Comparison of ENCODE assay signal across 11 cellular contexts in genomic region chr17:45226620-45227019, GRCh38. TPM values are rescaled to one million over a fixed set of nuclear protein-coding genes. Genes with fewer than 3 reads are reported as not detected.
DNase-seq lines count a peak whose midpoint lies in the region; ATAC-seq and TF ChIP-seq lines count a peak whose summit lies in the region.
"Had no signal": no experiment of that assay in that cellular context is flagged by ENCODE, and none has a peak within 500 bp of the region (broad histone marks: within the 10 kb centered on the region; RNA-seq: fewer than 3 reads in every experiment).

No MANE protein-coding gene starts in this region.

- 38 to 70% methylated on average over 4 of the region's 4 CpGs for WGBS in sigmoid colon, 2 donors

- peak overlapping the region; percentile 86 for H3K4me2 ChIP-seq in DND-41 (ENCODE audit: insufficient read depth, low read length)

- H3K79me2 ChIP-seq in DND-41 (ENCODE audit: insufficient read depth, low read length): peaks cover 98% of the 10 kb centered on the region

- H4K20me1 ChIP-seq in DND-41 (ENCODE audit: insufficient read depth, low read length): peaks cover 40% of the 10 kb centered on the region

- H3K9me3 ChIP-seq in DND-41 (ENCODE audit: insufficient read depth, low read length, severe bottlenecking) (no peaks in the 10 kb centered on the region), sigmoid colon (no peaks in the 10 kb centered on the region)

- intact Hi-C loops in sigmoid colon (cut with DNase I): no loop called here

- H2AFZ ChIP-seq in DND-41 (ENCODE audit: low read depth, low read length): peak overlapping the region; percentile 22; the same call in 1 of the 2 replicates

- H3K27me3 ChIP-seq in DND-41 (ENCODE audit: insufficient read depth, low read length, poor library complexity) (no peaks in the 10 kb centered on the region), sigmoid colon (peaks cover 7 to 23% (median 10%) of the 10 kb centered on the region in 3 donors)

- H3K4me1 ChIP-seq in DND-41 (ENCODE audit: insufficient read depth, low read length) (peaks cover 81% of the 10 kb centered on the region), sigmoid colon (peaks cover 0 to 33% (median 18%) of the 10 kb centered on the region in 4 donors)

- DNase-seq in DND-41: no peak
- peak; percentile 51 for DNase-seq in NAMALWA (ENCODE audit: low spot score)
- DNase-seq in coronary artery (ENCODE audit: low spot score): no peak
- DNase-seq in sigmoid colon: no peak
- DNase-seq: foreskin melanocyte, NCI-H187, SW 1271 had no signal

- TF ChIP-seq CTCF in DND-41 (IDR thresholded peaks at IDR 0.05; ENCODE audit: borderline replicate concordance, extremely low read depth, low read length, poor library complexity, severe bottlenecking): no peak
- TF ChIP-seq CTCF in coronary artery (IDR thresholded peaks at IDR 0.05): no peak
- TF ChIP-seq CTCF in sigmoid colon (IDR thresholded peaks at IDR 0.05): no peak

- no peak for TF ChIP-seq EP300 in sigmoid colon (IDR thresholded peaks at IDR 0.05)

- no peak for TF ChIP-seq POLR2A in sigmoid colon (IDR thresholded peaks at IDR 0.05)

- peaks cover 31% of the 10 kb centered on the region for H3K36me3 ChIP-seq in DND-41 (ENCODE audit: insufficient read depth, low read length)
- H3K36me3 ChIP-seq in sigmoid colon: no peaks in the 10 kb centered on the region

- H3K27ac ChIP-seq in DND-41 (ENCODE audit: low read length): peak overlapping the region; percentile 95
- peak overlapping the region; percentile 38 to 73 for H3K27ac ChIP-seq in coronary artery
- peak overlapping the region; percentile 62 to 79 (median 74) for H3K27ac ChIP-seq in sigmoid colon

- ATAC-seq in DND-41 (ENCODE audit: insufficient read depth, low read depth) (no peak), HG03025 (IDR thresholded peaks at IDR 0.05; ENCODE audit: low FRiP score, unreplicated experiment) (no peak), HG02870 (IDR thresholded peaks at IDR 0.05; ENCODE audit: unreplicated experiment) (no peak), HG03354 (IDR thresholded peaks at IDR 0.05; ENCODE audit: poor library complexity, severe bottlenecking, unreplicated experiment) (no peak), GM19397 (IDR thresholded peaks at IDR 0.05; ENCODE audit: unreplicated experiment) (no peak)

- H3K9ac ChIP-seq in DND-41 (ENCODE audit: low read depth, low read length): peak overlapping the region; percentile 93

- H3K4me3 ChIP-seq in DND-41 (ENCODE audit: low read depth in 1 of 2, low read length in 2 of 2) (peak overlapping the region; percentile 6 to 69; a peak in 3 of 4 replicates), coronary artery (peak overlapping the region; percentile 44), sigmoid colon (peak overlapping the region in 1 of 4 donors; percentile 6)

RNA-seq across cellular contexts. Expression of gene FMNL1, which starts 4.9 kb away (rescaled TPM):
- 10 to 100 TPM in 3 of 4 donors, 1 to 10 TPM in 1; 8.9 to 12.7 (median 11.0) TPM for total RNA-seq in sigmoid colon
- 10 to 100 TPM in 2 of 3 donors, 1 to 10 TPM in 1; 9.2 to 35.5 (median 10.8) TPM for polyA plus RNA-seq in sigmoid colon

RNA-seq across cellular contexts. Expression of gene SPATA32, which starts 35.3 kb away (rescaled TPM):
- not detected for total RNA-seq in sigmoid colon
- under 1 TPM in 1 of 3 donors, not detected in 2; 0.07 TPM for polyA plus RNA-seq in sigmoid colon
